Comparison of ENCODE assay signal across 23 cellular contexts in genomic region chr2:231163011-231163410, GRCh38. TPM values are rescaled to one million over a fixed set of nuclear protein-coding genes. Genes with fewer than 3 reads are reported as not detected.
DNase-seq lines count a peak whose midpoint lies in the region; ATAC-seq and TF ChIP-seq lines count a peak whose summit lies in the region.
"Had no signal": no experiment of that assay in that cellular context is flagged by ENCODE, and none has a peak within 500 bp of the region (broad histone marks: within the 10 kb centered on the region; RNA-seq: fewer than 3 reads in every experiment).

No MANE protein-coding gene starts in this region.

- no peaks in the 10 kb centered on the region for H3K9me3 Mint-ChIP-seq in HFFc6
- H3K9me3 Mint-ChIP-seq: activated B cell treated with CpG ODN at 0.5 μM for 24 hours, nephron progenitor cell had no signal

- peak overlapping the region; percentile 4 for H3K27ac ChIP-seq in subcutaneous abdominal adipose tissue (ENCODE audit: low read depth, low read length)
- H3K27ac ChIP-seq: SJCRH30 had no signal

- H3K4me1 ChIP-seq in adipocyte (ENCODE audit: control insufficient read depth, insufficient read depth, low read length) (peaks cover 49% of the 10 kb centered on the region), subcutaneous abdominal adipose tissue (ENCODE audit: control insufficient read depth in 5 of 5, insufficient read depth in 5 of 5, low read length in 5 of 5) (peaks cover 0 to 27% (median 12%) of the 10 kb centered on the region in 5 donors)
- H3K4me1 ChIP-seq: body of pancreas had no signal

- DNase-seq in HFFc6 (no peak), adipocyte (ENCODE audit: low read depth) (no peak), fibroblast of villous mesenchyme (ENCODE audit: low read depth) (peak; percentile 44), middle frontal gyrus (ENCODE audit: extremely low spot score, low spot score) (no peak), cortex of kidney (lab: John Stamatoyannopoulos, UW) (no peak)
- DNase-seq: activated B cell treated with CpG ODN at 0.5 μM for 24 hours, activated gamma-delta T cell treated with Interleukin-2 at 50 U/mL for 16 hours, body of pancreas, C1 segment of cervical spinal cord, DMS153, esophagus squamous epithelium, KG1, NCI-H1048, NCI-H2081, NCI-H524, nephron progenitor cell, SJCRH30, substantia nigra, T-helper 17 cell had no signal

- H3K4me3 Mint-ChIP-seq in HFFc6, result peak overlapping the region; percentile 84
- H3K4me3 Mint-ChIP-seq: activated B cell treated with CpG ODN at 0.5 μM for 24 hours, nephron progenitor cell, T-helper 17 cell had no signal

- H3K36me3 ChIP-seq in adipocyte (ENCODE audit: control insufficient read depth, insufficient read depth, low read length, severe bottlenecking) (peaks cover 61% of the 10 kb centered on the region), subcutaneous abdominal adipose tissue (ENCODE audit: control insufficient read depth in 5 of 5, insufficient read depth in 5 of 5, low read length in 5 of 5) (peaks cover 29 to 50% (median 42%) of the 10 kb centered on the region in 5 donors)

- ATAC-seq in HG02852 (IDR thresholded peaks at IDR 0.05; ENCODE audit: unreplicated experiment), result no peak
- ATAC-seq: body of pancreas, T-helper 17 cell had no signal

- no peak overlapping the region for H3K4me3 ChIP-seq in adipocyte (ENCODE audit: low read length)
- no peak overlapping the region for H3K4me3 ChIP-seq in fibroblast of villous mesenchyme (ENCODE audit: low read depth, low read length)
- H3K4me3 ChIP-seq in subcutaneous abdominal adipose tissue (ENCODE audit: low read depth in 1 of 5, low read length in 5 of 5), result no peak overlapping the region
- H3K4me3 ChIP-seq: body of pancreas, esophagus squamous epithelium, SJCRH30 had no signal

- H3K27me3 Mint-ChIP-seq in HFFc6 (ENCODE audit: insufficient read depth), result no peaks in the 10 kb centered on the region; the same call in 1 of the 2 replicates
- H3K27me3 Mint-ChIP-seq: activated B cell treated with CpG ODN at 0.5 μM for 24 hours, T-helper 17 cell had no signal

- peaks cover 88% of the 10 kb centered on the region for H3K4me1 Mint-ChIP-seq in HFFc6 (ENCODE audit: low read depth)

- TF ChIP-seq CTCF in HFFc6 (IDR thresholded peaks at IDR 0.05) (no peak), fibroblast of villous mesenchyme (IDR thresholded peaks at IDR 0.05; ENCODE audit: insufficient read depth, low read depth, low read length) (no peak)

- H3K36me3 Mint-ChIP-seq in HFFc6 (ENCODE audit: low read depth), result peaks cover 51% of the 10 kb centered on the region

- H3K27ac Mint-ChIP-seq in HFFc6, result peak overlapping the region; percentile 95
- H3K27ac Mint-ChIP-seq: activated B cell treated with CpG ODN at 0.5 μM for 24 hours, T-helper 17 cell had no signal

- H3K27me3 ChIP-seq in adipocyte (replicated peaks; ENCODE audit: control insufficient read depth, insufficient read depth, low read length), result no peaks in the 10 kb centered on the region
- H3K27me3 ChIP-seq in subcutaneous abdominal adipose tissue (ENCODE audit: control insufficient read depth in 5 of 5, insufficient read depth in 4 of 5, low read length in 5 of 5), result no peaks in the 10 kb centered on the region
- H3K27me3 ChIP-seq: body of pancreas, esophagus squamous epithelium, SJCRH30 had no signal

- H3K9ac ChIP-seq in adipocyte (ENCODE audit: low read length) (peak overlapping the region; percentile 81), subcutaneous abdominal adipose tissue (ENCODE audit: low read length in 5 of 5) (no peak overlapping the region)

- no peaks in the 10 kb centered on the region for H3K9me3 ChIP-seq in adipocyte (ENCODE audit: control insufficient read depth, low read length)
- H3K9me3 ChIP-seq in subcutaneous abdominal adipose tissue (ENCODE audit: control insufficient read depth in 5 of 5, low read length in 5 of 5), result no peaks in the 10 kb centered on the region
- H3K9me3 ChIP-seq: body of pancreas, esophagus squamous epithelium, SJCRH30 had no signal

RNA-seq across cellular contexts. Expression of gene ARMC9, which starts 35.4 kb away (rescaled TPM):
- total RNA-seq in HFFc6 (2021; fragmentation: NEBNext Ultra II Directional; extraction: Animal tissue kit (Norgen Biotek cat#: 25700)), result 10 to 100 TPM; 49.3 to 93.2 (median 55.7) TPM
- 189 and 260 TPM in 2 replicates for total RNA-seq in fibroblast of villous mesenchyme

RNA-seq across cellular contexts. Expression of gene HTR2B, which starts 38.2 kb away (rescaled TPM):
- under 1 TPM in 5 of 6 experiments, not detected in 1; 0.09 to 0.33 (median 0.26) TPM for total RNA-seq in HFFc6 (2021; fragmentation: NEBNext Ultra II Directional; extraction: Animal tissue kit (Norgen Biotek cat#: 25700))
- total RNA-seq in fibroblast of villous mesenchyme, result 109 and 159 TPM in 2 replicates
- total RNA-seq: activated B cell treated with CpG ODN at 0.5 μM for 24 hours, body of pancreas, H4, OCI-LY7, T-helper 17 cell had no signal

Comparison
In these comparisons a context has a peak if more than half of its experiments do, and no peak if none do; other contexts are left out.
1. RNA of gene HTR2B, which starts 38.2 kb away (total RNA-seq): 109 to 159 TPM in fibroblast of villous mesenchyme; 0.09 to 0.33 TPM in HFFc6; every median in the first group is over 10 times any median in the second.